7 cellular contexts compared by ENCODE assay signal in genomic region chr10:2014541-2014940, GRCh38.
"Had no signal": no experiment of that assay in that cellular context is flagged by ENCODE, and none has a peak within 500 bp of the region (broad histone marks: within the 10 kb centered on the region; RNA-seq: fewer than 3 reads in every experiment).

No MANE protein-coding gene starts in this region.

- DNase-seq: GM23248, H9, HCEC 1CT, IMR-90, KG1 had no signal

- H2AFZ ChIP-seq: GM23248 had no signal

- H3K27ac Mint-ChIP-seq: H9 had no signal

- H3K27ac ChIP-seq: GM23248, HL-60 had no signal

- H3K4me3 Mint-ChIP-seq: H9 had no signal

- H3K4me3 ChIP-seq: GM23248, K562 had no signal

- H3K4me1 Mint-ChIP-seq: H9 had no signal

- ATAC-seq: K562 had no signal
